19 cellular contexts compared by ENCODE assay signal in the genomic region with DNA sequence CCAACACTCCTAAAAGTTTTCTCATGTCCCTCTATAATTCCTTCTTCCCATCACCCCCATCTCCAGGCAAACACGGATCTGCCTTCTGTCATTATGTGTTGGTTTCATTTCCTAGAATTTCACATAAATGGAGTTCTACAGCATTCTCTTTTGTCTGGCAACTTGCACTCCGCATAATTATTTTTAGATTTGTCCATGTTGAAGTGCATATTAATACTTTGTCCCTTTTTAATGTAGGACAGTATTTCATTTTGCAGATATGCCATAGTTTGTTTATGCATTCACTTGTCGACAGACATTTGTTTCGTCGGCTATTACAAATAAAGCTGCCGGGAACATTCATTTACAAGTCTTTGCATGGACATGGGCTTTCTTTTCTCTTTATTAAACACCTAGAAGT.
A peak's percentile ranks its signal among the peaks of the same experiment; 100 is the strongest.
DNase-seq lines count a peak whose midpoint lies in the region; ATAC-seq, FAIRE-seq and TF ChIP-seq lines count a peak whose summit lies in the region.
"Had no signal": no experiment of that assay in that cellular context is flagged by ENCODE, and none has a peak within 500 bp of the region (broad histone marks: within the 10 kb centered on the region; RNA-seq: fewer than 3 reads in every experiment).

No MANE protein-coding gene starts in this region.

- no peaks in the 10 kb centered on the region for H3K36me3 Mint-ChIP-seq in chondrocyte (ENCODE audit: low read depth)
- peaks cover 2% of the 10 kb centered on the region for H3K36me3 Mint-ChIP-seq in activated naive CD4-positive, alpha-beta T cell treated with anti-CD3 and anti-CD28 coated beads for 36 hours (ENCODE audit: low read depth)
- H3K36me3 Mint-ChIP-seq: CD14-positive monocyte; CD4-positive, alpha-beta memory T cell had no signal

- H4K20me1 ChIP-seq in HepG2 (ENCODE audit: insufficient read depth, low read length) = no peaks in the 10 kb centered on the region
- H4K20me1 ChIP-seq: BLaER1 had no signal

- H3K9ac ChIP-seq in muscle layer of colon (ENCODE audit: low read length) (no peak overlapping the region), stomach smooth muscle (ENCODE audit: low read length in 2 of 2) (no peak overlapping the region), HepG2 (ENCODE audit: insufficient read depth, low read depth, low read length) (no peak overlapping the region)
- H3K9ac ChIP-seq: BLaER1 had no signal

- TF ChIP-seq CTCF in heart left ventricle (IDR thresholded peaks at IDR 0.05) (no peak), chondrocyte (IDR thresholded peaks at IDR 0.05) (no peak), HepG2 (CRISPR knock-in tag; IDR thresholded peaks at IDR 0.05) (no peak)

- H3K4me1 ChIP-seq in heart left ventricle (peaks cover 0 to 72% (median 49%) of the 10 kb centered on the region in 12 donors), right cardiac atrium (ENCODE audit: control insufficient read depth, insufficient read depth, low read length) (peaks cover 8% of the 10 kb centered on the region), muscle layer of colon (ENCODE audit: insufficient read depth, low read length) (peaks cover 50% of the 10 kb centered on the region), stomach smooth muscle (ENCODE audit: control insufficient read depth, insufficient read depth, low read length) (peaks cover 26% of the 10 kb centered on the region), HepG2 (ENCODE audit: insufficient read depth, low read length) (no peaks in the 10 kb centered on the region)

- no peak for TF ChIP-seq RAD21 in HepG2 (CRISPR knock-in tag; IDR thresholded peaks at IDR 0.05)

- 73 to 80% (median 76%) methylated on average over 6 of the region's 6 CpGs for WGBS in heart left ventricle, 4 donors
- WGBS in right cardiac atrium = 81% methylated on average over 6 of the region's 6 CpGs
- 79% methylated on average over 6 of the region's 6 CpGs for WGBS in HepG2 (ENCODE audit: low lambda C conversion rate)

- H3K9me3 Mint-ChIP-seq in chondrocyte (ENCODE audit: low read depth) = no peaks in the 10 kb centered on the region
- H3K9me3 Mint-ChIP-seq in activated naive CD4-positive, alpha-beta T cell treated with anti-CD3 and anti-CD28 coated beads for 36 hours = no peaks in the 10 kb centered on the region
- H3K9me3 Mint-ChIP-seq: CD14-positive monocyte; CD4-positive, alpha-beta memory T cell; GM23338 had no signal

- no peaks in the 10 kb centered on the region for H3K9me3 ChIP-seq in heart left ventricle
- no peaks in the 10 kb centered on the region for H3K9me3 ChIP-seq in right cardiac atrium (ENCODE audit: control insufficient read depth, low read length)
- no peaks in the 10 kb centered on the region for H3K9me3 ChIP-seq in muscle layer of colon (ENCODE audit: low read length)
- H3K9me3 ChIP-seq in stomach smooth muscle (ENCODE audit: control insufficient read depth in 2 of 2, low read length in 2 of 2) = no peaks in the 10 kb centered on the region
- no peaks in the 10 kb centered on the region for H3K9me3 ChIP-seq in HepG2 (ENCODE audit: low read length)
- H3K9me3 ChIP-seq: A549, BLaER1 had no signal

- no peak for DNase-seq in heart left ventricle
- DNase-seq in right cardiac atrium = no peak
- DNase-seq in chondrocyte (ENCODE audit: low spot score) = no peak
- DNase-seq in activated naive CD4-positive, alpha-beta T cell treated with anti-CD3 and anti-CD28 coated beads for 36 hours = no peak
- DNase-seq in T1000 (lab: John Stamatoyannopoulos, UW) = no peak
- no peak for DNase-seq in HepG2 (ENCODE audit: low spot score)
- DNase-seq: CD4-positive, alpha-beta memory T cell; DMS79 treated with DMSO at 0.1 percent for 48 hours; GF-D8; HCEC 1CT had no signal

- in situ Hi-C loops in HepG2 (cut with HindIII; ENCODE audit: extremely low pct_ligation_motif_present, low pct_unique_long_range_greater_than_20kb) = no loop called here

- ATAC-seq in heart left ventricle (no peak), right cardiac atrium (no peak), HepG2 (no peak)
- ATAC-seq: A549, GM23338 had no signal

- H3K27ac ChIP-seq in heart left ventricle = peak overlapping the region in 9 of 12 donors; percentile 17 to 73 (median 63)
- no peak overlapping the region for H3K27ac ChIP-seq in right cardiac atrium (ENCODE audit: low read length)
- peak overlapping the region; percentile 73 for H3K27ac ChIP-seq in muscle layer of colon (ENCODE audit: low read depth, low read length)
- H3K27ac ChIP-seq in stomach smooth muscle (ENCODE audit: low read length) = peak overlapping the region; percentile 69
- no peak overlapping the region for H3K27ac ChIP-seq in HepG2 (ENCODE audit: extremely low read length, insufficient read depth, low read length)
- H3K27ac ChIP-seq: 22Rv1, A549, BLaER1, HL-60 had no signal

- POLR2A ChIA-PET in HepG2 (lab: Yijun Ruan, JAX) = no interaction called here

- H3K4me3 ChIP-seq in heart left ventricle = no peak overlapping the region
- H3K4me3 ChIP-seq in right cardiac atrium (ENCODE audit: low read length) = no peak overlapping the region
- peak overlapping the region in 1 of 2 donors; percentile 26 for H3K4me3 ChIP-seq in muscle layer of colon (ENCODE audit: low read depth in 1 of 2, low read length in 2 of 2)
- peak overlapping the region; percentile 22 to 23 for H3K4me3 ChIP-seq in stomach smooth muscle (ENCODE audit: low read length in 2 of 2)
- no peak overlapping the region for H3K4me3 ChIP-seq in HepG2 (replicated peaks in 1 of 3; ENCODE audit: insufficient read depth in 1 of 3, low read depth in 2 of 3, low read length in 3 of 3)
- H3K4me3 ChIP-seq: A549, BLaER1, GM23338 had no signal

- no peak for TF ChIP-seq POLR2A in heart left ventricle (IDR thresholded peaks at IDR 0.05)
- TF ChIP-seq POLR2A in HepG2 (IDR thresholded peaks at IDR 0.05; ENCODE audit: insufficient read depth in 1 of 2, low read depth in 2 of 2, low read length in 2 of 2) = no peak

- TF ChIP-seq EP300 in HepG2 (IDR thresholded peaks at IDR 0.05; ENCODE audit: low read depth in 2 of 2, low read length in 2 of 2) (no peak), HepG2 (CRISPR knock-in tag; IDR thresholded peaks at IDR 0.05; ENCODE audit: borderline replicate concordance) (no peak)

- no peak for FAIRE-seq in HepG2 (lab: Jason Lieb, UNC)
- FAIRE-seq: A549, H54 had no signal

- no peak overlapping the region for H3K4me3 Mint-ChIP-seq in chondrocyte (ENCODE audit: unreplicated experiment)
- H3K4me3 Mint-ChIP-seq in activated naive CD4-positive, alpha-beta T cell treated with anti-CD3 and anti-CD28 coated beads for 36 hours = no peak overlapping the region
- H3K4me3 Mint-ChIP-seq: CD14-positive monocyte; CD4-positive, alpha-beta memory T cell; GM23338 had no signal

- H3K4me1 Mint-ChIP-seq in chondrocyte (ENCODE audit: low read depth) = peaks cover 21% of the 10 kb centered on the region
- peaks cover 8% of the 10 kb centered on the region for H3K4me1 Mint-ChIP-seq in activated naive CD4-positive, alpha-beta T cell treated with anti-CD3 and anti-CD28 coated beads for 36 hours (ENCODE audit: low read depth)

- no peak overlapping the region for H3K4me2 ChIP-seq in HepG2 (ENCODE audit: low read depth, low read length)
- H3K4me2 ChIP-seq: A549, BLaER1, GM23338 had no signal

- no peak overlapping the region for H2AFZ ChIP-seq in HepG2 (ENCODE audit: low read length)
- H2AFZ ChIP-seq: GM23338 had no signal

- intact Hi-C loops in heart left ventricle (cut with DNase I) (loop anchor here in 2 of 10 donors (5.0 to 10.0 kb wide), 3 partner anchors 40 to 248 kb away; no protein-coding TSS in a partner anchor), right cardiac atrium (cut with DNase I) (no loop called here), HepG2 (cut with micrococcal nuclease; ENCODE audit: unreplicated experiment) (no loop called here)
- intact Hi-C loops in activated naive CD4-positive, alpha-beta T cell treated with anti-CD3 and anti-CD28 coated beads for 36 hours (cut with micrococcal nuclease) = no loop called here

- H3K27me3 Mint-ChIP-seq in chondrocyte (ENCODE audit: low read depth) = no peaks in the 10 kb centered on the region
- no peaks in the 10 kb centered on the region for H3K27me3 Mint-ChIP-seq in activated naive CD4-positive, alpha-beta T cell treated with anti-CD3 and anti-CD28 coated beads for 36 hours (ENCODE audit: low read depth)
- H3K27me3 Mint-ChIP-seq: CD4-positive, alpha-beta memory T cell had no signal

- peak overlapping the region; percentile 58 for H3K27ac Mint-ChIP-seq in chondrocyte (ENCODE audit: unreplicated experiment)
- H3K27ac Mint-ChIP-seq in activated naive CD4-positive, alpha-beta T cell treated with anti-CD3 and anti-CD28 coated beads for 36 hours = no peak overlapping the region
- H3K27ac Mint-ChIP-seq: CD14-positive monocyte; CD4-positive, alpha-beta memory T cell; GM23338 had no signal

- BruUV-seq in HepG2 (replicated peaks; lab: Mats Ljungman, UMichigan) = no TSS peak

- no peaks in the 10 kb centered on the region for H3K79me2 ChIP-seq in HepG2 (ENCODE audit: insufficient read depth, low read length)

- CTCF ChIA-PET in activated naive CD4-positive, alpha-beta T cell treated with anti-CD3 and anti-CD28 coated beads for 36 hours (lab: Charles Lee) = no interaction called here
- CTCF ChIA-PET in HepG2 (lab: Yijun Ruan, JAX; ENCODE audit: low intra/inter-chr PET ratio, low total read pairs) = no interaction called here

- H3K27me3 ChIP-seq in heart left ventricle = no peaks in the 10 kb centered on the region
- no peaks in the 10 kb centered on the region for H3K27me3 ChIP-seq in right cardiac atrium (ENCODE audit: control insufficient read depth, insufficient read depth)
- H3K27me3 ChIP-seq in muscle layer of colon (ENCODE audit: control insufficient read depth in 1 of 2, insufficient read depth in 2 of 2, low read length in 2 of 2) = no peaks in the 10 kb centered on the region
- no peaks in the 10 kb centered on the region for H3K27me3 ChIP-seq in stomach smooth muscle (ENCODE audit: control insufficient read depth in 1 of 2, insufficient read depth in 2 of 2, low read length in 2 of 2)
- H3K27me3 ChIP-seq in HepG2 (ENCODE audit: control insufficient read depth in 1 of 2, insufficient read depth in 2 of 2, low read length in 2 of 2) = no peaks in the 10 kb centered on the region
- H3K27me3 ChIP-seq: BLaER1 had no signal

- H3K36me3 ChIP-seq in heart left ventricle (no peaks in the 10 kb centered on the region), muscle layer of colon (ENCODE audit: insufficient read depth, low read length) (no peaks in the 10 kb centered on the region), stomach smooth muscle (ENCODE audit: control insufficient read depth in 2 of 2, insufficient read depth in 2 of 2, low read length in 2 of 2) (no peaks in the 10 kb centered on the region), HepG2 (replicated peaks in 1 of 2; ENCODE audit: control insufficient read depth in 1 of 2, insufficient read depth in 2 of 2, low read length in 2 of 2) (no peaks in the 10 kb centered on the region)
- H3K36me3 ChIP-seq: BLaER1 had no signal

TF ChIP-seq in HepG2, 621 proteins besides CTCF, POLR2A, EP300 and RAD21 (continues in another document):
- TF ChIP-seq ATF7-NPFF (CRISPR knock-in tag; IDR thresholded peaks at IDR 0.05; ENCODE audit: low read depth) (no peak), MEIS1 (CRISPR knock-in tag; IDR thresholded peaks at IDR 0.05; ENCODE audit: borderline replicate concordance) (no peak)

Comparison
In these comparisons a context has a peak if more than half of its experiments do, and no peak if none do; other contexts are left out.
1. H3K27ac ChIP-seq: peak in heart left ventricle (9 of 12), muscle layer of colon (single experiment) and stomach smooth muscle (single experiment); none in right cardiac atrium (single experiment) and HepG2 (single experiment).
2. H3K4me3 ChIP-seq: peak in stomach smooth muscle (2 of 2); none in heart left ventricle (0 of 12), right cardiac atrium (single experiment) and HepG2 (0 of 3).